Comparison of ENCODE assay signal across 1 cellular context in the genomic region with DNA sequence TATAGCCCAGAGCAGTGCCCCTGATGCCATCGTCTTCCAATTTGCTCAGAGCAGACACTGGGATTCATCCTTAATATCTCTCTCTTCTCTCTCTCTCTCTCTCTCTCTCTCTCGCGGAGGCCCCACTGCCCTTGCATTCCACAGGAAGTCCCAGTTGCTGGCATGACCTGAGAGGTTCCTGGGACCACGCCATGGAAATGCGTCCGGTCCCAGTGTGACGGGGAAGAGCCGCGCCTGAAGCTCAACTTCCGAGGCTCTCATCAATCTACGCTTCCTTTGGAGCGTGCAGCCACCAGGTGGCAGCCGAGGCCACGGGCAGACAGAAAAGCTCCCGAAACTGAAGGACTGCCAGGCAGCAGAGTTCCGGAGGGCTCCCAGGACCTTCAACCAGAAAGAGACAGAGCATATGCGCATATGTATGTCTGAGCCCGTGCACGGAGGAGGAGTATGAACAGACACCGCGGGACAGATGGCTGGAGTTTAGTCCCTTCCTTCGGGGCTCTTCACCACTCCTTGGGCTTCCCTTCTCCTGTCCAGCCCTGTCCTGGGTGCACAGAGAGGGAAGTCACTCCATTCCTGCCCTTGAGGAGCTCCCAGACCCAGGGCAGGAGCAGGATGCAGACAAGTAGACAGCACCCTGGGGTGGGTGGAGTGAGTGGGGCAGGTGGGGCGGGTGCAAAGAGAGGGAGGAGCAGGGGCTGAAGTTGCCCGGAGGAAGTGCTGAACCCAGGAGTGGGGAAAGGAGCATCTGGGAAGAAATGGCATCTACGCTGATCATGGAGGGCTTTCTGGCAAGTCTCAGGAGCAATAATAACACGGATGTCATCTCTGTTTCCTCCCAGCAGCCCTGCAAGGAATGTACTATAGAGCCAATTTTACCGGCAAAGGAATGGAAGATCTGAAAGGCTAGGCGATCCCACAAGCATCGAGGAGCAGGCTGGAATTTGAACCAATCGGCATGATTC.
TF ChIP-seq lines count a peak whose summit lies in the region.

No MANE protein-coding gene starts in this region.

TF ChIP-seq in K562, 482 proteins besides CTCF, POLR2A, EP300 and RAD21 (continued from another document and continues in another):
- TF ChIP-seq, protein P1, sequence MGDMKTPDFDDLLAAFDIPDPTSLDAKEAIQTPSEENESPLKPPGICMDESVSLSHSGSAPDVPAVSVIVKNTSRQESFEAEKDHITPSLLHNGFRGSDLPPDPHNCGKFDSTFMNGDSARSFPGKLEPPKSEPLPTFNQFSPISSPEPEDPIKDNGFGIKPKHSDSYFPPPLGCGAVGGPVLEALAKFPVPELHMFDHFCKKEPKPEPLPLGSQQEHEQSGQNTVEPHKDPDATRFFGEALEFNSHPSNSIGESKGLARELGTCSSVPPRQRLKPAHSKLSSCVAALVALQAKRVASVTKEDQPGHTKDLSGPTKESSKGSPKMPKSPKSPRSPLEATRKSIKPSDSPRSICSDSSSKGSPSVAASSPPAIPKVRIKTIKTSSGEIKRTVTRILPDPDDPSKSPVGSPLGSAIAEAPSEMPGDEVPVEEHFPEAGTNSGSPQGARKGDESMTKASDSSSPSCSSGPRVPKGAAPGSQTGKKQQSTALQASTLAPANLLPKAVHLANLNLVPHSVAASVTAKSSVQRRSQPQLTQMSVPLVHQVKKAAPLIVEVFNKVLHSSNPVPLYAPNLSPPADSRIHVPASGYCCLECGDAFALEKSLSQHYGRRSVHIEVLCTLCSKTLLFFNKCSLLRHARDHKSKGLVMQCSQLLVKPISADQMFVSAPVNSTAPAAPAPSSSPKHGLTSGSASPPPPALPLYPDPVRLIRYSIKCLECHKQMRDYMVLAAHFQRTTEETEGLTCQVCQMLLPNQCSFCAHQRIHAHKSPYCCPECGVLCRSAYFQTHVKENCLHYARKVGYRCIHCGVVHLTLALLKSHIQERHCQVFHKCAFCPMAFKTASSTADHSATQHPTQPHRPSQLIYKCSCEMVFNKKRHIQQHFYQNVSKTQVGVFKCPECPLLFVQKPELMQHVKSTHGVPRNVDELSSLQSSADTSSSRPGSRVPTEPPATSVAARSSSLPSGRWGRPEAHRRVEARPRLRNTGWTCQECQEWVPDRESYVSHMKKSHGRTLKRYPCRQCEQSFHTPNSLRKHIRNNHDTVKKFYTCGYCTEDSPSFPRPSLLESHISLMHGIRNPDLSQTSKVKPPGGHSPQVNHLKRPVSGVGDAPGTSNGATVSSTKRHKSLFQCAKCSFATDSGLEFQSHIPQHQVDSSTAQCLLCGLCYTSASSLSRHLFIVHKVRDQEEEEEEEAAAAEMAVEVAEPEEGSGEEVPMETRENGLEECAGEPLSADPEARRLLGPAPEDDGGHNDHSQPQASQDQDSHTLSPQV (IDR thresholded peaks at IDR 0.05), result peak; percentile 82
- no peak for TF ChIP-seq MTA2 (IDR thresholded peaks at IDR 0.05; ENCODE audit: low read depth)
- TF ChIP-seq ZSCAN32 (CRISPR knock-in tag; IDR thresholded peaks at IDR 0.05), result no peak
- TF ChIP-seq, protein P2, sequence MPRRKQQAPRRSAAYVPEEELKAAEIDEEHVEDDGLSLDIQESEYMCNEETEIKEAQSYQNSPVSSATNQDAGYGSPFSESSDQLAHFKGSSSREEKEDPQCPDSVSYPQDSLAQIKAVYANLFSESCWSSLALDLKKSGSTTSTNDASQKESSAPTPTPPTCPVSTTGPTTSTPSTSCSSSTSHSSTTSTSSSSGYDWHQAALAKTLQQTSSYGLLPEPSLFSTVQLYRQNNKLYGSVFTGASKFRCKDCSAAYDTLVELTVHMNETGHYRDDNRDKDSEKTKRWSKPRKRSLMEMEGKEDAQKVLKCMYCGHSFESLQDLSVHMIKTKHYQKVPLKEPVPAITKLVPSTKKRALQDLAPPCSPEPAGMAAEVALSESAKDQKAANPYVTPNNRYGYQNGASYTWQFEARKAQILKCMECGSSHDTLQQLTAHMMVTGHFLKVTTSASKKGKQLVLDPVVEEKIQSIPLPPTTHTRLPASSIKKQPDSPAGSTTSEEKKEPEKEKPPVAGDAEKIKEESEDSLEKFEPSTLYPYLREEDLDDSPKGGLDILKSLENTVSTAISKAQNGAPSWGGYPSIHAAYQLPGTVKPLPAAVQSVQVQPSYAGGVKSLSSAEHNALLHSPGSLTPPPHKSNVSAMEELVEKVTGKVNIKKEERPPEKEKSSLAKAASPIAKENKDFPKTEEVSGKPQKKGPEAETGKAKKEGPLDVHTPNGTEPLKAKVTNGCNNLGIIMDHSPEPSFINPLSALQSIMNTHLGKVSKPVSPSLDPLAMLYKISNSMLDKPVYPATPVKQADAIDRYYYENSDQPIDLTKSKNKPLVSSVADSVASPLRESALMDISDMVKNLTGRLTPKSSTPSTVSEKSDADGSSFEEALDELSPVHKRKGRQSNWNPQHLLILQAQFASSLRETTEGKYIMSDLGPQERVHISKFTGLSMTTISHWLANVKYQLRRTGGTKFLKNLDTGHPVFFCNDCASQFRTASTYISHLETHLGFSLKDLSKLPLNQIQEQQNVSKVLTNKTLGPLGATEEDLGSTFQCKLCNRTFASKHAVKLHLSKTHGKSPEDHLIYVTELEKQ (CRISPR knock-in tag; IDR thresholded peaks at IDR 0.05), result no peak
- peak; percentile 80 for TF ChIP-seq ESRRA (IDR thresholded peaks at IDR 0.05; ENCODE audit: borderline replicate concordance, low read depth)
- TF ChIP-seq, protein P3, sequence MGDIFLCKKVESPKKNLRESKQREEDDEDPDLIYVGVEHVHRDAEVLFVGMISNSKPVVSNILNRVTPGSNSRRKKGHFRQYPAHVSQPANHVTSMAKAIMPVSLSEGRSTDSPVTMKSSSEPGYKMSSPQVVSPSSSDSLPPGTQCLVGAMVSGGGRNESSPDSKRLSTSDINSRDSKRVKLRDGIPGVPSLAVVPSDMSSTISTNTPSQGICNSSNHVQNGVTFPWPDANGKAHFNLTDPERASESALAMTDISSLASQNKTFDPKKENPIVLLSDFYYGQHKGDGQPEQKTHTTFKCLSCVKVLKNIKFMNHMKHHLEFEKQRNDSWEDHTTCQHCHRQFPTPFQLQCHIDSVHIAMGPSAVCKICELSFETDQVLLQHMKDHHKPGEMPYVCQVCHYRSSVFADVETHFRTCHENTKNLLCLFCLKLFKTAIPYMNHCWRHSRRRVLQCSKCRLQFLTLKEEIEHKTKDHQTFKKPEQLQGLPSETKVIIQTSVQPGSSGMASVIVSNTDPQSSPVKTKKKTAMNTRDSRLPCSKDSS (IDR thresholded peaks at IDR 0.05; ENCODE audit: low read depth, partially characterized antibody), result no peak
- TF ChIP-seq MAZ (CRISPR knock-in tag; conservative IDR thresholded peaks at IDR 0.05 in 1 of 2, IDR thresholded peaks at IDR 0.05 in 1 of 2), result peak in 1 of 2 experiments; percentile 85; a peak in 2 of 4 replicates
- TF ChIP-seq, protein P4, sequence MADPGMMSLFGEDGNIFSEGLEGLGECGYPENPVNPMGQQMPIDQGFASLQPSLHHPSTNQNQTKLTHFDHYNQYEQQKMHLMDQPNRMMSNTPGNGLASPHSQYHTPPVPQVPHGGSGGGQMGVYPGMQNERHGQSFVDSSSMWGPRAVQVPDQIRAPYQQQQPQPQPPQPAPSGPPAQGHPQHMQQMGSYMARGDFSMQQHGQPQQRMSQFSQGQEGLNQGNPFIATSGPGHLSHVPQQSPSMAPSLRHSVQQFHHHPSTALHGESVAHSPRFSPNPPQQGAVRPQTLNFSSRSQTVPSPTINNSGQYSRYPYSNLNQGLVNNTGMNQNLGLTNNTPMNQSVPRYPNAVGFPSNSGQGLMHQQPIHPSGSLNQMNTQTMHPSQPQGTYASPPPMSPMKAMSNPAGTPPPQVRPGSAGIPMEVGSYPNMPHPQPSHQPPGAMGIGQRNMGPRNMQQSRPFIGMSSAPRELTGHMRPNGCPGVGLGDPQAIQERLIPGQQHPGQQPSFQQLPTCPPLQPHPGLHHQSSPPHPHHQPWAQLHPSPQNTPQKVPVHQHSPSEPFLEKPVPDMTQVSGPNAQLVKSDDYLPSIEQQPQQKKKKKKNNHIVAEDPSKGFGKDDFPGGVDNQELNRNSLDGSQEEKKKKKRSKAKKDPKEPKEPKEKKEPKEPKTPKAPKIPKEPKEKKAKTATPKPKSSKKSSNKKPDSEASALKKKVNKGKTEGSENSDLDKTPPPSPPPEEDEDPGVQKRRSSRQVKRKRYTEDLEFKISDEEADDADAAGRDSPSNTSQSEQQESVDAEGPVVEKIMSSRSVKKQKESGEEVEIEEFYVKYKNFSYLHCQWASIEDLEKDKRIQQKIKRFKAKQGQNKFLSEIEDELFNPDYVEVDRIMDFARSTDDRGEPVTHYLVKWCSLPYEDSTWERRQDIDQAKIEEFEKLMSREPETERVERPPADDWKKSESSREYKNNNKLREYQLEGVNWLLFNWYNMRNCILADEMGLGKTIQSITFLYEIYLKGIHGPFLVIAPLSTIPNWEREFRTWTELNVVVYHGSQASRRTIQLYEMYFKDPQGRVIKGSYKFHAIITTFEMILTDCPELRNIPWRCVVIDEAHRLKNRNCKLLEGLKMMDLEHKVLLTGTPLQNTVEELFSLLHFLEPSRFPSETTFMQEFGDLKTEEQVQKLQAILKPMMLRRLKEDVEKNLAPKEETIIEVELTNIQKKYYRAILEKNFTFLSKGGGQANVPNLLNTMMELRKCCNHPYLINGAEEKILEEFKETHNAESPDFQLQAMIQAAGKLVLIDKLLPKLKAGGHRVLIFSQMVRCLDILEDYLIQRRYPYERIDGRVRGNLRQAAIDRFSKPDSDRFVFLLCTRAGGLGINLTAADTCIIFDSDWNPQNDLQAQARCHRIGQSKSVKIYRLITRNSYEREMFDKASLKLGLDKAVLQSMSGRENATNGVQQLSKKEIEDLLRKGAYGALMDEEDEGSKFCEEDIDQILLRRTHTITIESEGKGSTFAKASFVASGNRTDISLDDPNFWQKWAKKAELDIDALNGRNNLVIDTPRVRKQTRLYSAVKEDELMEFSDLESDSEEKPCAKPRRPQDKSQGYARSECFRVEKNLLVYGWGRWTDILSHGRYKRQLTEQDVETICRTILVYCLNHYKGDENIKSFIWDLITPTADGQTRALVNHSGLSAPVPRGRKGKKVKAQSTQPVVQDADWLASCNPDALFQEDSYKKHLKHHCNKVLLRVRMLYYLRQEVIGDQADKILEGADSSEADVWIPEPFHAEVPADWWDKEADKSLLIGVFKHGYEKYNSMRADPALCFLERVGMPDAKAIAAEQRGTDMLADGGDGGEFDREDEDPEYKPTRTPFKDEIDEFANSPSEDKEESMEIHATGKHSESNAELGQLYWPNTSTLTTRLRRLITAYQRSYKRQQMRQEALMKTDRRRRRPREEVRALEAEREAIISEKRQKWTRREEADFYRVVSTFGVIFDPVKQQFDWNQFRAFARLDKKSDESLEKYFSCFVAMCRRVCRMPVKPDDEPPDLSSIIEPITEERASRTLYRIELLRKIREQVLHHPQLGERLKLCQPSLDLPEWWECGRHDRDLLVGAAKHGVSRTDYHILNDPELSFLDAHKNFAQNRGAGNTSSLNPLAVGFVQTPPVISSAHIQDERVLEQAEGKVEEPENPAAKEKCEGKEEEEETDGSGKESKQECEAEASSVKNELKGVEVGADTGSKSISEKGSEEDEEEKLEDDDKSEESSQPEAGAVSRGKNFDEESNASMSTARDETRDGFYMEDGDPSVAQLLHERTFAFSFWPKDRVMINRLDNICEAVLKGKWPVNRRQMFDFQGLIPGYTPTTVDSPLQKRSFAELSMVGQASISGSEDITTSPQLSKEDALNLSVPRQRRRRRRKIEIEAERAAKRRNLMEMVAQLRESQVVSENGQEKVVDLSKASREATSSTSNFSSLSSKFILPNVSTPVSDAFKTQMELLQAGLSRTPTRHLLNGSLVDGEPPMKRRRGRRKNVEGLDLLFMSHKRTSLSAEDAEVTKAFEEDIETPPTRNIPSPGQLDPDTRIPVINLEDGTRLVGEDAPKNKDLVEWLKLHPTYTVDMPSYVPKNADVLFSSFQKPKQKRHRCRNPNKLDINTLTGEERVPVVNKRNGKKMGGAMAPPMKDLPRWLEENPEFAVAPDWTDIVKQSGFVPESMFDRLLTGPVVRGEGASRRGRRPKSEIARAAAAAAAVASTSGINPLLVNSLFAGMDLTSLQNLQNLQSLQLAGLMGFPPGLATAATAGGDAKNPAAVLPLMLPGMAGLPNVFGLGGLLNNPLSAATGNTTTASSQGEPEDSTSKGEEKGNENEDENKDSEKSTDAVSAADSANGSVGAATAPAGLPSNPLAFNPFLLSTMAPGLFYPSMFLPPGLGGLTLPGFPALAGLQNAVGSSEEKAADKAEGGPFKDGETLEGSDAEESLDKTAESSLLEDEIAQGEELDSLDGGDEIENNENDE (IDR thresholded peaks at IDR 0.05; ENCODE audit: low read depth, low read length), result no peak
- no peak for TF ChIP-seq NR4A1 (CRISPR knock-in tag; IDR thresholded peaks at IDR 0.05)
- peak; percentile 33; the same call in 1 of the 2 replicates for TF ChIP-seq NR4A1 (tag; IDR thresholded peaks at IDR 0.05)
- no peak for TF ChIP-seq ZNF408 (CRISPR knock-in tag; IDR thresholded peaks at IDR 0.05; ENCODE audit: low read depth)
- no peak for TF ChIP-seq ZNF696 (CRISPR knock-in tag; conservative IDR thresholded peaks at IDR 0.05)
- no peak for TF ChIP-seq HDAC6 (IDR thresholded peaks at IDR 0.05; ENCODE audit: low read depth, low read length)
- TF ChIP-seq CREBBP (IDR thresholded peaks at IDR 0.05; ENCODE audit: low read depth, low read length), result no peak
- TF ChIP-seq, protein P5, sequence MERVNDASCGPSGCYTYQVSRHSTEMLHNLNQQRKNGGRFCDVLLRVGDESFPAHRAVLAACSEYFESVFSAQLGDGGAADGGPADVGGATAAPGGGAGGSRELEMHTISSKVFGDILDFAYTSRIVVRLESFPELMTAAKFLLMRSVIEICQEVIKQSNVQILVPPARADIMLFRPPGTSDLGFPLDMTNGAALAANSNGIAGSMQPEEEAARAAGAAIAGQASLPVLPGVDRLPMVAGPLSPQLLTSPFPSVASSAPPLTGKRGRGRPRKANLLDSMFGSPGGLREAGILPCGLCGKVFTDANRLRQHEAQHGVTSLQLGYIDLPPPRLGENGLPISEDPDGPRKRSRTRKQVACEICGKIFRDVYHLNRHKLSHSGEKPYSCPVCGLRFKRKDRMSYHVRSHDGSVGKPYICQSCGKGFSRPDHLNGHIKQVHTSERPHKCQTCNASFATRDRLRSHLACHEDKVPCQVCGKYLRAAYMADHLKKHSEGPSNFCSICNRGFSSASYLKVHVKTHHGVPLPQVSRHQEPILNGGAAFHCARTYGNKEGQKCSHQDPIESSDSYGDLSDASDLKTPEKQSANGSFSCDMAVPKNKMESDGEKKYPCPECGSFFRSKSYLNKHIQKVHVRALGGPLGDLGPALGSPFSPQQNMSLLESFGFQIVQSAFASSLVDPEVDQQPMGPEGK (CRISPR knock-in tag; IDR thresholded peaks at IDR 0.05; ENCODE audit: borderline replicate concordance), result no peak
- TF ChIP-seq FOXJ2 (tag; IDR thresholded peaks at IDR 0.05), result no peak
- peak; percentile 58 for TF ChIP-seq DPF2 (IDR thresholded peaks at IDR 0.05)
- TF ChIP-seq, protein P6, sequence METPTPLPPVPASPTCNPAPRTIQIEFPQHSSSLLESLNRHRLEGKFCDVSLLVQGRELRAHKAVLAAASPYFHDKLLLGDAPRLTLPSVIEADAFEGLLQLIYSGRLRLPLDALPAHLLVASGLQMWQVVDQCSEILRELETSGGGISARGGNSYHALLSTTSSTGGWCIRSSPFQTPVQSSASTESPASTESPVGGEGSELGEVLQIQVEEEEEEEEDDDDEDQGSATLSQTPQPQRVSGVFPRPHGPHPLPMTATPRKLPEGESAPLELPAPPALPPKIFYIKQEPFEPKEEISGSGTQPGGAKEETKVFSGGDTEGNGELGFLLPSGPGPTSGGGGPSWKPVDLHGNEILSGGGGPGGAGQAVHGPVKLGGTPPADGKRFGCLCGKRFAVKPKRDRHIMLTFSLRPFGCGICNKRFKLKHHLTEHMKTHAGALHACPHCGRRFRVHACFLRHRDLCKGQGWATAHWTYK (CRISPR knock-in tag; IDR thresholded peaks at IDR 0.05), result no peak
- TF ChIP-seq, protein P7, sequence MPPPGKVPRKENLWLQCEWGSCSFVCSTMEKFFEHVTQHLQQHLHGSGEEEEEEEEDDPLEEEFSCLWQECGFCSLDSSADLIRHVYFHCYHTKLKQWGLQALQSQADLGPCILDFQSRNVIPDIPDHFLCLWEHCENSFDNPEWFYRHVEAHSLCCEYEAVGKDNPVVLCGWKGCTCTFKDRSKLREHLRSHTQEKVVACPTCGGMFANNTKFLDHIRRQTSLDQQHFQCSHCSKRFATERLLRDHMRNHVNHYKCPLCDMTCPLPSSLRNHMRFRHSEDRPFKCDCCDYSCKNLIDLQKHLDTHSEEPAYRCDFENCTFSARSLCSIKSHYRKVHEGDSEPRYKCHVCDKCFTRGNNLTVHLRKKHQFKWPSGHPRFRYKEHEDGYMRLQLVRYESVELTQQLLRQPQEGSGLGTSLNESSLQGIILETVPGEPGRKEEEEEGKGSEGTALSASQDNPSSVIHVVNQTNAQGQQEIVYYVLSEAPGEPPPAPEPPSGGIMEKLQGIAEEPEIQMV (tag; conservative IDR thresholded peaks at IDR 0.05; ENCODE audit: low read depth), result no peak
